In the genomic region with DNA sequence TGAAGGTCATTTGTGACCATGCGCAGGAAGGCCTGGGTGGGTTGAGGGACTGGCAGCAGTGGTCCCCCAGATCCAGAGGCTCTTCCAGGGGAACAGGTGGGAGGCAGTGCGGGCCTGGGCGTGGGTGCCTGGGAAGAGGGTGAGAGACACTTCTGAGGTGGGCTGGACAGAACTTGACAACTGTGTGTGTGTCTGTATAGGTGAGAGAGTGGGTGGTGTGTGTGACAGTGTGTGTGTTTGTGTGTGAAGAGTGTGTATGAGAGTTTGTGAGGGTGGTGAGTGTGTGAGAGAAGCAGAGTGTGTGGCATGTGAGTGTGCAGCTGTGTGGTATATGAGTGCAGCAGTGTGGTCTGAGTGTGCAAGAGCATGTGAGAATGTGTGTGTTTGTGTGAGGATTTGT, we compare ENCODE assay signal across 14 cellular contexts.
A peak's percentile ranks its signal among the peaks of the same experiment; 100 is the strongest.
DNase-seq lines count a peak whose midpoint lies in the region; ATAC-seq and TF ChIP-seq lines count a peak whose summit lies in the region.
"Had no signal": no experiment of that assay in that cellular context is flagged by ENCODE, and none has a peak within 500 bp of the region (broad histone marks: within the 10 kb centered on the region; RNA-seq: fewer than 3 reads in every experiment).

No MANE protein-coding gene starts in this region.

- H3K36me3 Mint-ChIP-seq in Calu3 (ENCODE audit: insufficient read depth, unreplicated experiment) (no peaks in the 10 kb centered on the region), brain (peaks cover 35% of the 10 kb centered on the region), nephron progenitor cell (ENCODE audit: low read depth) (no peaks in the 10 kb centered on the region), progenitor cell of endocrine pancreas (ENCODE audit: insufficient read depth) (no peaks in the 10 kb centered on the region)

- CTCF ChIA-PET in Calu3 (lab: Charles Lee) (interaction anchor here (0.8 kb wide), 1 partner anchor 147 kb away, joined by 3 read pairs; no protein-coding TSS in a partner anchor), HEK293 (lab: Yijun Ruan, JAX) (no interaction called here)

- no peaks in the 10 kb centered on the region for H3K9me3 ChIP-seq in HEK293 (ENCODE audit: control insufficient read depth, insufficient read depth, low read depth, low read length)
- H3K9me3 ChIP-seq: HAP-1 had no signal

- peak overlapping the region; percentile 4 for H3K4me3 Mint-ChIP-seq in Calu3 (ENCODE audit: low read depth, unreplicated experiment)
- H3K4me3 Mint-ChIP-seq in brain = peak overlapping the region in 1 of 5 experiments; percentile 2
- no peak overlapping the region for H3K4me3 Mint-ChIP-seq in nephron progenitor cell
- no peak overlapping the region for H3K4me3 Mint-ChIP-seq in progenitor cell of endocrine pancreas (ENCODE audit: low read depth)
- H3K4me3 Mint-ChIP-seq: B cell; CD4-positive, alpha-beta T cell; GM23338; HFFc6 had no signal

- ATAC-seq in HG02938 (IDR thresholded peaks at IDR 0.05; ENCODE audit: unreplicated experiment) = no peak
- ATAC-seq: GM23338 had no signal

- peaks cover 2% of the 10 kb centered on the region for H3K9me3 Mint-ChIP-seq in Calu3 (ENCODE audit: low read depth, unreplicated experiment)
- peaks cover 0 to 4% (median 0%) of the 10 kb centered on the region in 5 experiments for H3K9me3 Mint-ChIP-seq in brain
- no peaks in the 10 kb centered on the region for H3K9me3 Mint-ChIP-seq in nephron progenitor cell
- peaks cover 4% of the 10 kb centered on the region for H3K9me3 Mint-ChIP-seq in progenitor cell of endocrine pancreas (ENCODE audit: low read depth)
- H3K9me3 Mint-ChIP-seq: GM23338 had no signal

- no peak overlapping the region for H3K4me3 ChIP-seq in HEK293 (ENCODE audit: low read depth, low read length)
- H3K4me3 ChIP-seq: GM23338, HAP-1 had no signal

- H3K4me1 Mint-ChIP-seq in Calu3 (ENCODE audit: low read depth, unreplicated experiment) (peaks cover 62% of the 10 kb centered on the region), brain (peaks cover 41% of the 10 kb centered on the region), nephron progenitor cell (peaks cover 19% of the 10 kb centered on the region), progenitor cell of endocrine pancreas (ENCODE audit: low read depth) (peaks cover 3% of the 10 kb centered on the region)

- H3K27me3 Mint-ChIP-seq in Calu3 (ENCODE audit: unreplicated experiment) = no peaks in the 10 kb centered on the region
- peaks cover 2% of the 10 kb centered on the region for H3K27me3 Mint-ChIP-seq in brain
- H3K27me3 Mint-ChIP-seq in nephron progenitor cell (ENCODE audit: low read depth, poor library complexity) = peaks cover 3% of the 10 kb centered on the region
- H3K27me3 Mint-ChIP-seq in progenitor cell of endocrine pancreas = peaks cover 14% of the 10 kb centered on the region

- DNase-seq in Calu3 (no peak), nephron progenitor cell (no peak), progenitor cell of endocrine pancreas (ENCODE audit: low spot score, unreplicated experiment) (no peak)
- DNase-seq in activated CD4-positive, alpha-beta T cell treated with anti-CD3 and anti-CD28 coated beads, Interleukin-2, amount 50 U/mL, for 1 hour = no peak
- DNase-seq: CD4-positive, alpha-beta T cell; DMS79 treated with DMSO at 0.1 percent for 48 hours; EL; HFFc6 had no signal

- H3K27ac Mint-ChIP-seq in Calu3 (ENCODE audit: unreplicated experiment) (no peak overlapping the region), brain (peak overlapping the region in 3 of 5 experiments; percentile 19 to 56 (median 52)), nephron progenitor cell (peak overlapping the region; percentile 29), progenitor cell of endocrine pancreas (no peak overlapping the region)
- H3K27ac Mint-ChIP-seq: B cell; CD4-positive, alpha-beta T cell; GM23338; HFFc6 had no signal

- BruUV-seq in Calu3 (replicated peaks; lab: Mats Ljungman, UMichigan) = no TSS peak

- intact Hi-C loops in Calu3 (cut with micrococcal nuclease; ENCODE audit: unreplicated experiment) = loop anchor here (5.0 kb wide), 1 partner anchor 89 kb away; a partner anchor contains a TSS

- H3K4me1 ChIP-seq in HEK293 (ENCODE audit: control insufficient read depth, insufficient read depth, low read length) = no peaks in the 10 kb centered on the region
- H3K4me1 ChIP-seq: HAP-1 had no signal

- POLR2A ChIA-PET in HEK293 (lab: Yijun Ruan, JAX) = no interaction called here

- TF ChIP-seq CTCF in Calu3 (IDR thresholded peaks at IDR 0.05; ENCODE audit: unreplicated experiment) (no peak), HEK293 (tag by site-specific recombination; IDR thresholded peaks at IDR 0.05) (no peak), brain (conservative IDR thresholded peaks at IDR 0.05) (no peak), nephron progenitor cell (IDR thresholded peaks at IDR 0.05) (no peak), progenitor cell of endocrine pancreas (IDR thresholded peaks at IDR 0.05; ENCODE audit: unreplicated experiment) (no peak)

- no peak overlapping the region for H3K27ac ChIP-seq in HEK293 (ENCODE audit: extremely low read depth, low read depth, low read length)

- no peaks in the 10 kb centered on the region for H3K36me3 ChIP-seq in HEK293 (ENCODE audit: control insufficient read depth in 2 of 2, insufficient read depth in 1 of 2, low read length in 2 of 2)
- H3K36me3 ChIP-seq: HAP-1 had no signal

TF ChIP-seq in HEK293, 187 proteins besides CTCF, POLR2A, EP300 and RAD21 (continues in another document):
- TF ChIP-seq, protein P1, sequence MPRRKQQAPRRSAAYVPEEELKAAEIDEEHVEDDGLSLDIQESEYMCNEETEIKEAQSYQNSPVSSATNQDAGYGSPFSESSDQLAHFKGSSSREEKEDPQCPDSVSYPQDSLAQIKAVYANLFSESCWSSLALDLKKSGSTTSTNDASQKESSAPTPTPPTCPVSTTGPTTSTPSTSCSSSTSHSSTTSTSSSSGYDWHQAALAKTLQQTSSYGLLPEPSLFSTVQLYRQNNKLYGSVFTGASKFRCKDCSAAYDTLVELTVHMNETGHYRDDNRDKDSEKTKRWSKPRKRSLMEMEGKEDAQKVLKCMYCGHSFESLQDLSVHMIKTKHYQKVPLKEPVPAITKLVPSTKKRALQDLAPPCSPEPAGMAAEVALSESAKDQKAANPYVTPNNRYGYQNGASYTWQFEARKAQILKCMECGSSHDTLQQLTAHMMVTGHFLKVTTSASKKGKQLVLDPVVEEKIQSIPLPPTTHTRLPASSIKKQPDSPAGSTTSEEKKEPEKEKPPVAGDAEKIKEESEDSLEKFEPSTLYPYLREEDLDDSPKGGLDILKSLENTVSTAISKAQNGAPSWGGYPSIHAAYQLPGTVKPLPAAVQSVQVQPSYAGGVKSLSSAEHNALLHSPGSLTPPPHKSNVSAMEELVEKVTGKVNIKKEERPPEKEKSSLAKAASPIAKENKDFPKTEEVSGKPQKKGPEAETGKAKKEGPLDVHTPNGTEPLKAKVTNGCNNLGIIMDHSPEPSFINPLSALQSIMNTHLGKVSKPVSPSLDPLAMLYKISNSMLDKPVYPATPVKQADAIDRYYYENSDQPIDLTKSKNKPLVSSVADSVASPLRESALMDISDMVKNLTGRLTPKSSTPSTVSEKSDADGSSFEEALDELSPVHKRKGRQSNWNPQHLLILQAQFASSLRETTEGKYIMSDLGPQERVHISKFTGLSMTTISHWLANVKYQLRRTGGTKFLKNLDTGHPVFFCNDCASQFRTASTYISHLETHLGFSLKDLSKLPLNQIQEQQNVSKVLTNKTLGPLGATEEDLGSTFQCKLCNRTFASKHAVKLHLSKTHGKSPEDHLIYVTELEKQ (tag by site-specific recombination; IDR thresholded peaks at IDR 0.05; ENCODE audit: borderline replicate concordance) = no peak
- no peak for TF ChIP-seq ZNF830 (tag by site-specific recombination; IDR thresholded peaks at IDR 0.05; ENCODE audit: low read depth)
- TF ChIP-seq, protein P2, sequence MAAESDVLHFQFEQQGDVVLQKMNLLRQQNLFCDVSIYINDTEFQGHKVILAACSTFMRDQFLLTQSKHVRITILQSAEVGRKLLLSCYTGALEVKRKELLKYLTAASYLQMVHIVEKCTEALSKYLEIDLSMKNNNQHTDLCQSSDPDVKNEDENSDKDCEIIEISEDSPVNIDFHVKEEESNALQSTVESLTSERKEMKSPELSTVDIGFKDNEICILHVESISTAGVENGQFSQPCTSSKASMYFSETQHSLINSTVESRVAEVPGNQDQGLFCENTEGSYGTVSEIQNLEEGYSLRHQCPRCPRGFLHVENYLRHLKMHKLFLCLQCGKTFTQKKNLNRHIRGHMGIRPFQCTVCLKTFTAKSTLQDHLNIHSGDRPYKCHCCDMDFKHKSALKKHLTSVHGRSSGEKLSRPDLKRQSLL (tag by site-specific recombination; IDR thresholded peaks at IDR 0.05) = no peak
- no peak for TF ChIP-seq ZNF416 (tag by site-specific recombination; IDR thresholded peaks at IDR 0.05)
- TF ChIP-seq, protein P3, sequence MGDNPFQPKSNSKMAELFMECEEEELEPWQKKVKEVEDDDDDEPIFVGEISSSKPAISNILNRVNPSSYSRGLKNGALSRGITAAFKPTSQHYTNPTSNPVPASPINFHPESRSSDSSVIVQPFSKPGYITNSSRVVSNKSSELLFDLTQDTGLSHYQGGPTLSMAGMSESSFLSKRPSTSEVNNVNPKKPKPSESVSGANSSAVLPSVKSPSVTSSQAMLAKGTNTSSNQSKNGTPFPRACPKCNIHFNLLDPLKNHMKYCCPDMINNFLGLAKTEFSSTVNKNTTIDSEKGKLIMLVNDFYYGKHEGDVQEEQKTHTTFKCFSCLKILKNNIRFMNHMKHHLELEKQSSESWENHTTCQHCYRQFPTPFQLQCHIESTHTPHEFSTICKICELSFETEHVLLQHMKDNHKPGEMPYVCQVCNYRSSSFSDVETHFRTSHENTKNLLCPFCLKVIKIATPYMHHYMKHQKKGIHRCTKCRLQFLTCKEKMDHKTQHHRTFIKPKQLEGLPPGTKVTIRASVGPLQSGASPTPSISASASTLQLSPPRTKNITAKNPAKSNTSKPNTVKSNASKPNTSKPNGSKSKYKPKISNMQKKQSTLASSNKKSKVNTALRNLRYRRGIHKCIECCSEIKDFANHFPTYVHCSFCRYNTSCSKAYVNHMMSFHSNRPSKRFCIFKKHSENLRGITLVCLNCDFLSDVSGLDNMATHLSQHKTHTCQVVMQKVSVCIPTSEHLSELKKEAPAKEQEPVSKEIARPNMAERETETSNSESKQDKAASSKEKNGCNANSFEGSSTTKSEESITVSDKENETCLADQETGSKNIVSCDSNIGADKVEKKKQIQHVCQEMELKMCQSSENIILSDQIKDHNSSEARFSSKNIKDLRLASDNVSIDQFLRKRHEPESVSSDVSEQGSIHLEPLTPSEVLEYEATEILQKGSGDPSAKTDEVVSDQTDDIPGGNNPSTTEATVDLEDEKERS (tag by site-specific recombination; IDR thresholded peaks at IDR 0.05) = no peak
- no peak for TF ChIP-seq ZNF292 (tag by site-specific recombination; IDR thresholded peaks at IDR 0.05; ENCODE audit: borderline replicate concordance, low read depth)
- no peak for TF ChIP-seq ZNF138 (tag by site-specific recombination; IDR thresholded peaks at IDR 0.05; ENCODE audit: borderline replicate concordance)
- no peak for TF ChIP-seq ZNF658 (tag by site-specific recombination; IDR thresholded peaks at IDR 0.05)

Comparison
In these comparisons a context has a peak if more than half of its experiments do, and no peak if none do; other contexts are left out.
1. H3K27ac Mint-ChIP-seq: peak in brain (3 of 5) and nephron progenitor cell (single experiment); none in Calu3 (single experiment) and progenitor cell of endocrine pancreas (single experiment).